Comparison of ENCODE assay signal across 8 cellular contexts in the genomic region with DNA sequence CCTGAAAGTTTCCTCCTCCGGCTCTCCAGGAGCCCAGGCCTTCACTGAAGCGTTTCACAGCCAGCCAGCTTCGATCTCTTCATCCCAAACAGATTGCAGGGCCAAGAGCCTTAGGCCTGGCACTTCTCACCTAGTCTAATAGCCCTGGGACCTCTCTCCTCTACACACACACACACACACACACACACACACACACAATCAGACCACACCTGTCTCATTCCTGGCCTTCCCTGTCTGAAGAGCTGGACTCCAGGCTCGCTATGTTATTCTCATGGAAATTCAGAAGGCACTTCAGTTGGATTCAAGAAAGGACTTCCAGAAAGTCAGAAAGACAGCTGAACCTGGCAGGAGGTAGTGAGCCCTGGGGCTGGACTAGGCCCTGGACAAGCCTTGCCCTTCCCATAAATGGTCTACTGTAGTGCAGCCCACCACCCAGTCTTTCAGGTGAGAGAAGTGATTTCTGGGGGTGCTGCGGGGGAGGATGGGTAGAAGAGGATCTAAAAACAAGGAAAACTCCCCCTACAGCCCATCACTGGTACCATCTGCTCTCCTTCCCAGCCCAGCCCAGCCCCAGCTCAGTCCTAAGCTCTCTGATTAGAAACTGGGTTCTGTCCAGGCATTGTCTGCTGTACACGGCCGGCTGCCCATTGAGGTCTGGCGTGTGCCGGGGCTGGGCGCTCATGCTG. TPM values are rescaled to one million over a fixed set of nuclear protein-coding genes. Genes with fewer than 3 reads are reported as not detected.
DNase-seq lines count a peak whose midpoint lies in the region; ATAC-seq and TF ChIP-seq lines count a peak whose summit lies in the region.

No MANE protein-coding gene starts in this region.

- WGBS in neuronal stem cell (ENCODE audit: extremely low coverage in 2 of 2, insufficient read length in 2 of 2, insufficient replicate concordance in 1 of 2), 2 donors: no CpG with 5 or more reads among the region's 10 CpGs
- WGBS in aorta, 2 donors: 84 to 90% methylated on average over 10 of the region's 10 CpGs

- peak overlapping the region; percentile 25 for H2BK5ac ChIP-seq in neuronal stem cell (ENCODE audit: low read length)

- no peaks in the 10 kb centered on the region for H3K9me3 Mint-ChIP-seq in T-cell

- DNase-seq in Ammon's horn (ENCODE audit: low spot score) (peak; percentile 80), GM20000 (ENCODE audit: low spot score) (no peak), T-cell (peak in 16 of 34 experiments; percentile 12 to 49 (median 26)), dermis blood vessel endothelial cell (peak; percentile 55), neuronal stem cell (ENCODE audit: low spot score) (peak; percentile 68), aorta (no peak), GDM1 (lab: John Stamatoyannopoulos, UW) (no peak)

- H3K4ac ChIP-seq in neuronal stem cell (ENCODE audit: low read length): no peak overlapping the region

- peak; percentile 17 for TF ChIP-seq CTCF in GM20000 (IDR thresholded peaks at IDR 0.05; ENCODE audit: extremely low read depth, missing control alignments)

- intact Hi-C loops in aorta (cut with DNase I): loop anchor here in 1 of 2 donors (10.0 kb wide), 1 partner anchor 94 kb away; a partner anchor contains a TSS

- H3K18ac ChIP-seq in neuronal stem cell (ENCODE audit: low read length): peak overlapping the region; percentile 65

- no peak overlapping the region for H3K9ac ChIP-seq in neuronal stem cell (ENCODE audit: low read depth, low read length, poor library complexity)

- POLR2A ChIA-PET in T-cell (lab: Charles Lee): interaction anchor here (0.5 to 0.7 kb wide), 4 partner anchors 15 to 1840 kb away, joined by 3 to 5 read pairs (median 4); no protein-coding TSS in a partner anchor

- H3K79me1 ChIP-seq in neuronal stem cell (ENCODE audit: low read depth, low read length): no peaks in the 10 kb centered on the region

- peaks cover 75 to 86% (median 85%) of the 10 kb centered on the region in 3 donors for H3K4me1 Mint-ChIP-seq in T-cell

- H2AFZ ChIP-seq in neuronal stem cell (ENCODE audit: low read length): no peak overlapping the region

- H2BK15ac ChIP-seq in neuronal stem cell (ENCODE audit: low read length): peak overlapping the region; percentile 49

- peak overlapping the region; percentile 24 for H4K91ac ChIP-seq in neuronal stem cell (ENCODE audit: low read depth, low read length, poor library complexity)

- no peak overlapping the region for H3K23ac ChIP-seq in neuronal stem cell (ENCODE audit: low read depth, low read length, poor library complexity)

- peak overlapping the region; percentile 42 for H2AK5ac ChIP-seq in neuronal stem cell (ENCODE audit: low read depth, low read length)

- H3K4me3 ChIP-seq in neuronal stem cell (ENCODE audit: low read length in 2 of 2) (no peak overlapping the region), aorta (ENCODE audit: low read length in 2 of 2) (no peak overlapping the region)

- peaks cover 0 to 6% (median 0%) of the 10 kb centered on the region in 3 experiments for H3K27me3 ChIP-seq in neuronal stem cell (ENCODE audit: control insufficient read depth in 3 of 3, insufficient read depth in 3 of 3, low read depth in 1 of 3, low read length in 3 of 3)
- H3K27me3 ChIP-seq in aorta (ENCODE audit: control insufficient read depth in 1 of 2, insufficient read depth in 2 of 2, low read length in 1 of 2): no peaks in the 10 kb centered on the region

- no peak overlapping the region for H3K4me2 ChIP-seq in neuronal stem cell (ENCODE audit: insufficient read depth, low read length, poor library complexity, severe bottlenecking)

- H3K14ac ChIP-seq in neuronal stem cell (ENCODE audit: low read length): no peak overlapping the region

- H2BK12ac ChIP-seq in neuronal stem cell (ENCODE audit: low read length): no peak overlapping the region

- H3K27me3 Mint-ChIP-seq in T-cell: no peaks in the 10 kb centered on the region

- no peak overlapping the region for H2BK120ac ChIP-seq in neuronal stem cell (ENCODE audit: low read depth, low read length)

- H3K9me3 ChIP-seq in neuronal stem cell (replicated peaks in 1 of 2; ENCODE audit: control insufficient read depth in 2 of 2, insufficient read depth in 1 of 2, low read depth in 1 of 2, low read length in 2 of 2) (no peaks in the 10 kb centered on the region), aorta (ENCODE audit: control insufficient read depth, low read length) (no peaks in the 10 kb centered on the region)

- H3K36me3 Mint-ChIP-seq in T-cell: peaks cover 2% of the 10 kb centered on the region

- peak overlapping the region; percentile 89 to 99 (median 98) for H3K4me3 Mint-ChIP-seq in T-cell

- CTCF ChIA-PET in T-cell (lab: Charles Lee): interaction anchor here (0.6 to 3.4 kb wide), 19 partner anchors 9 to 563 kb away, joined by 3 to 16 read pairs (median 4); no protein-coding TSS in a partner anchor

- H3K27ac ChIP-seq in neuronal stem cell (replicated peaks; ENCODE audit: low read length) (no peak overlapping the region), aorta (ENCODE audit: low read depth in 1 of 2, low read length in 2 of 2) (no peak overlapping the region)

- H4K8ac ChIP-seq in neuronal stem cell (ENCODE audit: low read depth, low read length): no peak overlapping the region

- ATAC-seq in T-cell (replicated peaks in 1 of 4) (no peak), aorta (ENCODE audit: low FRiP score) (no peak), GM19395 (IDR thresholded peaks at IDR 0.05; ENCODE audit: unreplicated experiment) (no peak)

- peak overlapping the region; percentile 99 to 100 for H3K27ac Mint-ChIP-seq in T-cell

- H3K4me1 ChIP-seq in neuronal stem cell (ENCODE audit: control insufficient read depth in 2 of 2, insufficient read depth in 1 of 2, low read depth in 1 of 2, low read length in 2 of 2) (peaks cover 34 to 46% of the 10 kb centered on the region in 2 donors), aorta (ENCODE audit: control insufficient read depth in 1 of 2, insufficient read depth in 2 of 2, low read length in 2 of 2) (no peaks in the 10 kb centered on the region)

- H3K36me3 ChIP-seq in neuronal stem cell (replicated peaks in 1 of 2; ENCODE audit: control insufficient read depth in 2 of 2, insufficient read depth in 2 of 2, low read length in 2 of 2) (peaks cover 0 to 1% of the 10 kb centered on the region in 2 donors), aorta (ENCODE audit: control insufficient read depth in 1 of 2, insufficient read depth in 2 of 2, low read length in 1 of 2) (no peaks in the 10 kb centered on the region)

RNA-seq across cellular contexts. Expression of a gene that starts 2.7 kb away (rescaled TPM):
- total RNA-seq in T-cell (100 to 1,000 TPM in 3 of 5 donors, 10 to 100 TPM in 2; 70.8 to 110 (median 101) TPM), dermis blood vessel endothelial cell (2.2 and 4.4 TPM in 2 replicates), aorta (1 to 10 TPM; 4.0 to 4.6 TPM)
- polyA plus RNA-seq in neuronal stem cell (2013, experiment 1 of 2): 8.0 TPM
- polyA plus RNA-seq in neuronal stem cell (2013, experiment 2 of 2): 8.0 TPM
- under 1 TPM; 0.31 to 0.63 TPM for polyA plus RNA-seq in aorta

Comparison
In these comparisons a context has a peak if more than half of its experiments do, and no peak if none do; other contexts are left out.
1. DNase-seq: peak in Ammon's horn (single experiment), dermis blood vessel endothelial cell (single experiment) and neuronal stem cell (single experiment); none in GM20000 (single experiment), aorta (0 of 2) and GDM1 (single experiment).
2. RNA of a gene that starts 2.7 kb away (total RNA-seq): 70.8 to 110 TPM in T-cell; 4.0 to 4.6 TPM in aorta and 2.2 to 4.4 TPM in dermis blood vessel endothelial cell; every median in the first group is over 10 times any median in the second.